Comparison of ENCODE assay signal across 7 cellular contexts in genomic region chr11:3583476-3583875, GRCh38. TPM values are rescaled to one million over a fixed set of nuclear protein-coding genes. Genes with fewer than 3 reads are reported as not detected.
"Had no signal": no experiment of that assay in that cellular context is flagged by ENCODE, and none has a peak within 500 bp of the region (broad histone marks: within the 10 kb centered on the region; RNA-seq: fewer than 3 reads in every experiment).

No MANE protein-coding gene starts in this region.

RNA-seq across cellular contexts. Expression of gene ART5, which starts 58.3 kb away (rescaled TPM):
- total RNA-seq: activated CD4-positive, alpha-beta memory T cell treated with anti-CD3 and anti-CD28 coated beads for 36 hours; activated naive CD8-positive, alpha-beta T cell treated with anti-CD3 and anti-CD28 coated beads for 36 hours; colonic mucosa; mucosa of descending colon; tibial nerve had no signal
- polyA plus RNA-seq: keratinocyte, neural cell had no signal
